In the genomic region with DNA sequence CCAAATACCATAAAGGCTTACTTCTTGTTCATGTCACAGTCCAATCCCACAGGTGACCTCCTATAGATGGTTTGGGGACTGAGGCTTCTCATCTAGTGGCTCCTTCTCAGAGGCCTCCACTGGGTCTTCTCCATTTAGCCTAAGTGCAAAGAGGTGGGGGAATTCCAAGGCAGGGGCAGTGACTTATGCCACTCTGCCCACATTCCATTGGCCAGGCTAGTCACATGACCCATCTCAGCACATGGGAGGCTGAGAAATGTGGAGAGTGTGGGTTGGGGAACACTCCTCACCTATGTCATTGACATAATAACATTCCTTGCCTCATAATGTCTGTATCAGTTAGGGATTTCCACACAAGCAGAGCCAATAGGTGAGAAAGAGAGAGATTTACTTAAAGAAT, we compare ENCODE assay signal across 23 cellular contexts.
"Had no signal": no experiment of that assay in that cellular context is flagged by ENCODE, and none has a peak within 500 bp of the region (broad histone marks: within the 10 kb centered on the region; RNA-seq: fewer than 3 reads in every experiment).

No MANE protein-coding gene starts in this region.

- H3K9me3 ChIP-seq: neutrophil, ovary, prostate gland, thoracic aorta, vagina had no signal

- H3K27me3 ChIP-seq: neutrophil, ovary, vagina had no signal

- H3K27ac Mint-ChIP-seq: activated CD4-positive, alpha-beta T cell treated with anti-CD3 and anti-CD28 coated beads, Interleukin-2, amount 10 ng/mL, durations not matched to agents 24 days and 14 days; brain; memory B cell; nephron; T-helper 17 cell; type B pancreatic cell had no signal

- H3K36me3 Mint-ChIP-seq: brain, memory B cell, type B pancreatic cell had no signal

- H3K4me1 Mint-ChIP-seq: activated CD4-positive, alpha-beta T cell treated with anti-CD3 and anti-CD28 coated beads, Interleukin-2, amount 10 ng/mL, durations not matched to agents 24 days and 14 days; memory B cell; nephron; T-helper 17 cell had no signal

- H3K27ac ChIP-seq: heart left ventricle, neutrophil, ovary, prostate gland, thoracic aorta, vagina had no signal

- H3K4me3 Mint-ChIP-seq: activated CD4-positive, alpha-beta T cell treated with anti-CD3 and anti-CD28 coated beads, Interleukin-2, amount 10 ng/mL, durations not matched to agents 24 days and 14 days; activated T-cell treated with anti-CD3 and anti-CD28 coated beads, Interleukin-2, amount 50 U/mL, for 4 hours; brain; memory B cell; nephron; T-helper 17 cell; type B pancreatic cell had no signal

- H3K27me3 Mint-ChIP-seq: activated CD4-positive, alpha-beta T cell treated with anti-CD3 and anti-CD28 coated beads, Interleukin-2, amount 10 ng/mL, durations not matched to agents 24 days and 14 days; brain had no signal

- H3K9me3 Mint-ChIP-seq: activated T-cell treated with anti-CD3 and anti-CD28 coated beads, Interleukin-2, amount 50 U/mL, for 4 hours; memory B cell; type B pancreatic cell had no signal

- H3K4me1 ChIP-seq: heart left ventricle, prostate gland, vagina had no signal

- DNase-seq: activated CD4-positive, alpha-beta T cell treated with anti-CD3 and anti-CD28 coated beads, Interleukin-2, amount 10 ng/mL, durations not matched to agents 24 days and 14 days; activated CD4-positive, CD25-positive, alpha-beta regulatory T cell; activated CD8-positive, alpha-beta memory T cell treated with anti-CD3 and anti-CD28 coated beads for 24 hours; activated CD8-positive, alpha-beta memory T cell treated with anti-CD3 and anti-CD28 coated beads, Interleukin-2, amount 50 U/mL, for 4 hours; activated effector memory CD4-positive, alpha-beta T cell treated with Interleukin-2 at 50 U/mL for 16 hours; activated naive CD4-positive, alpha-beta T cell treated with anti-CD3 and anti-CD28 coated beads, Interleukin-2, amount 50 U/mL, for 16 hours; activated T-cell treated with anti-CD3 and anti-CD28 coated beads, Interleukin-2, amount 50 U/mL, for 4 hours; aorta; effector CD4-positive, alpha-beta T cell; heart left ventricle; left colon; ovary; T-helper 17 cell had no signal

- H3K4me3 ChIP-seq: heart left ventricle, ovary, prostate gland, thoracic aorta, vagina had no signal

- ATAC-seq: heart left ventricle, left colon, T-helper 17 cell had no signal

- H3K36me3 ChIP-seq: heart left ventricle, neutrophil, ovary, prostate gland, thoracic aorta, vagina had no signal

- FAIRE-seq: endometrium, islet of Langerhans had no signal
